ENCODE assay signal across 15 cellular contexts in genomic region chr15:29410342-29410741, GRCh38.
"Had no signal": no experiment of that assay in that cellular context is flagged by ENCODE, and none has a peak within 500 bp of the region (broad histone marks: within the 10 kb centered on the region; RNA-seq: fewer than 3 reads in every experiment).

No MANE protein-coding gene starts in this region.

- H3K27me3 ChIP-seq: tibial nerve had no signal

- H3K27ac Mint-ChIP-seq: activated CD8-positive, alpha-beta T cell treated with anti-CD3 and anti-CD28 coated beads, Interleukin-2, amount 10 ng/mL, durations not matched to agents 7 days and 5 days; activated T-helper 1 cell treated with anti-CD3 and anti-CD28 coated beads, Interleukin-12 subunit alpha, Interleukin-12 subunit beta, Interleukin-2, Interleukin-4 antibody, amounts not matched to agents 30 ng/mL and 10 ng/mL and 1 ng/mL, durations not matched to agents 14 hours and 24 hours and 36 hours; T-cell had no signal

- H3K4me3 ChIP-seq: heart left ventricle, tibial nerve had no signal

- H3K36me3 Mint-ChIP-seq: T-cell had no signal

- H3K9me3 ChIP-seq: heart left ventricle, tibial nerve had no signal

- H3K9me3 Mint-ChIP-seq: activated T-helper 1 cell treated with anti-CD3 and anti-CD28 coated beads, Interleukin-12 subunit alpha, Interleukin-12 subunit beta, Interleukin-2, Interleukin-4 antibody, amounts not matched to agents 30 ng/mL and 10 ng/mL and 1 ng/mL, durations not matched to agents 14 hours and 24 hours and 36 hours; T-cell had no signal

- DNase-seq: activated CD4-positive, alpha-beta T cell treated with anti-CD3 and anti-CD28 coated beads for 48 hours; activated CD8-positive, alpha-beta T cell treated with anti-CD3 and anti-CD28 coated beads, Interleukin-2, amount 10 ng/mL, durations not matched to agents 7 days and 5 days; activated naive CD4-positive, alpha-beta T cell; aorta; foreskin melanocyte; heart left ventricle; left ventricle myocardium superior; mesenchymal stem cell; retina; stimulated activated CD4-positive, alpha-beta T cell treated with anti-CD3 and anti-CD28 coated beads, Interleukin-4, amount 100 ng/mL, for 4 hours; T-cell; T1000; WERI-Rb-1 had no signal

- ATAC-seq: activated CD8-positive, alpha-beta T cell treated with anti-CD3 and anti-CD28 coated beads, Interleukin-2, amount 10 ng/mL, durations not matched to agents 7 days and 5 days; heart left ventricle; left ventricle myocardium superior; T-cell had no signal

- H3K36me3 ChIP-seq: heart left ventricle, tibial nerve, WERI-Rb-1 had no signal

- H3K4me1 Mint-ChIP-seq: T-cell had no signal

- H3K4me3 Mint-ChIP-seq: activated CD8-positive, alpha-beta T cell treated with anti-CD3 and anti-CD28 coated beads, Interleukin-2, amount 10 ng/mL, durations not matched to agents 7 days and 5 days; activated T-helper 1 cell treated with anti-CD3 and anti-CD28 coated beads, Interleukin-12 subunit alpha, Interleukin-12 subunit beta, Interleukin-2, Interleukin-4 antibody, amounts not matched to agents 30 ng/mL and 10 ng/mL and 1 ng/mL, durations not matched to agents 14 hours and 24 hours and 36 hours; T-cell had no signal
